In the genomic region with DNA sequence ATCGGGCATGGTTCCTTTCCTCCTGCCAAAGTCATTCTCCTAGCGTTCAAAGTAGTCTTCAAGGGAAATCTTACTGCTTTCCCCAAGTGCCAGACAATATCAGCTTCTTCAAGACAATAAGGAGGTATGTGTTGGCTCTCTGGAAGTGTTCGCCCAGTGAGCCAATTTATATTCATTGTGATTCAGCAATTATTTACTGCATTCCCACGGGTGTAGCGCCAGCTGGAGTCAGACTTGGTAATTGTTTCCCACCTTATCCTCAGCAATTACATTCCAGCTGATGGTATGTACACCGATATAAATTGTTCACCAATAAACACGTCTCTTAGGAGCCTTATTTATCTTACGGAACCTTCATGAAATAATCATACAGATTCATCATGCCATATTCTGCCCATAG, we compare ENCODE assay signal across 31 cellular contexts.
DNase-seq lines count a peak whose midpoint lies in the region; ATAC-seq, FAIRE-seq and TF ChIP-seq lines count a peak whose summit lies in the region.
"Had no signal": no experiment of that assay in that cellular context is flagged by ENCODE, and none has a peak within 500 bp of the region (broad histone marks: within the 10 kb centered on the region; RNA-seq: fewer than 3 reads in every experiment).

No MANE protein-coding gene starts in this region.

- H3K4ac ChIP-seq in H1 (replicated peaks; ENCODE audit: insufficient read length, low read depth, low read length) = no peak overlapping the region

- H2BK20ac ChIP-seq in H1 (ENCODE audit: low read length) = no peak overlapping the region

- H2AK5ac ChIP-seq in H1 (ENCODE audit: low read depth, low read length) = no peak overlapping the region

- no peaks in the 10 kb centered on the region for H3F3A ChIP-seq in PC-3 (ENCODE audit: low read length, unreplicated experiment)

- H3K79me1 ChIP-seq in H1 (ENCODE audit: low read depth, low read length) = no peaks in the 10 kb centered on the region

- POLR2A ChIA-PET in PC-3 (lab: Charles Lee; ENCODE audit: unreplicated experiment) (no interaction called here), H1 (lab: Charles Lee; ENCODE audit: partially characterized antibody) (no interaction called here)

- TF ChIP-seq CTCF in PC-3 (conservative IDR thresholded peaks at IDR 0.05; ENCODE audit: low read depth, low read length) (peak; percentile 36; the same call in 1 of the 2 replicates), H1 (IDR thresholded peaks at IDR 0.05; ENCODE audit: control extremely low read depth in 1 of 3, insufficient read depth in 1 of 3, low read depth in 1 of 3, low read length in 3 of 3) (no peak)

- H3K4me3 ChIP-seq in PC-3 (ENCODE audit: low read length) = no peak overlapping the region
- no peak overlapping the region for H3K4me3 ChIP-seq in H1 (ENCODE audit: extremely low read depth in 1 of 4, insufficient read depth in 2 of 4, low read depth in 3 of 4, low read length in 4 of 4)
- H3K4me3 ChIP-seq: adrenal gland, skin epidermis had no signal

- H3K18ac ChIP-seq in H1 (ENCODE audit: extremely low read depth, low read length) = no peak overlapping the region

- H3K9me3 ChIP-seq in PC-3 (ENCODE audit: low read length) (no peaks in the 10 kb centered on the region), H1 (ENCODE audit: insufficient read depth in 2 of 2, low read depth in 1 of 2, low read length in 1 of 2) (no peaks in the 10 kb centered on the region)
- H3K9me3 ChIP-seq: adrenal gland had no signal

- TF ChIP-seq POLR2A in H1 (IDR thresholded peaks at IDR 0.05; ENCODE audit: control extremely low read depth in 1 of 2, low read depth in 2 of 2, low read length in 2 of 2) = no peak

- intact Hi-C loops in PC-3 (cut with micrococcal nuclease) = no loop called here

- CTCF ChIA-PET in PC-3 (lab: Charles Lee) = no interaction called here
- CTCF ChIA-PET in H1 (lab: Charles Lee; ENCODE audit: partially characterized antibody) = interaction anchor here (1.3 kb wide), 1 partner anchor 248 kb away, joined by 3 read pairs; no protein-coding TSS in a partner anchor

- no peak overlapping the region for H3K14ac ChIP-seq in H1 (ENCODE audit: insufficient read length)

- no peak overlapping the region for H3K9ac ChIP-seq in PC-3 (ENCODE audit: low read length)
- H3K9ac ChIP-seq in H1 (replicated peaks in 1 of 4; ENCODE audit: extremely low read depth in 1 of 4, low read depth in 3 of 4, low read length in 3 of 4) = no peak overlapping the region

- no peak overlapping the region for H4K8ac ChIP-seq in H1 (ENCODE audit: extremely low read depth, insufficient read depth, low read length)

- H2BK12ac ChIP-seq in H1 (ENCODE audit: low read depth, low read length) = no peak overlapping the region

- no peaks in the 10 kb centered on the region for H3K23me2 ChIP-seq in H1 (ENCODE audit: low read depth, low read length)

- TF ChIP-seq EP300 in H1 (IDR thresholded peaks at IDR 0.05; ENCODE audit: borderline replicate concordance in 1 of 2, low read depth in 2 of 2, low read length in 2 of 2) = no peak

- no peak overlapping the region for H2BK120ac ChIP-seq in H1 (replicated peaks; ENCODE audit: low read depth, low read length)

- no peaks in the 10 kb centered on the region for H4K20me1 ChIP-seq in PC-3 (ENCODE audit: low read length)
- H4K20me1 ChIP-seq in H1 (replicated peaks in 1 of 2; ENCODE audit: control insufficient read depth in 1 of 2, insufficient read depth in 2 of 2, low read length in 2 of 2) = no peaks in the 10 kb centered on the region

- no peak overlapping the region for H2BK15ac ChIP-seq in H1 (ENCODE audit: low read length)

- no peak overlapping the region for H4K5ac ChIP-seq in H1 (ENCODE audit: insufficient read length, low read depth, low read length)

- TF ChIP-seq RAD21 in H1 (IDR thresholded peaks at IDR 0.05 in 1 of 2, conservative IDR thresholded peaks at IDR 0.05 in 1 of 2; ENCODE audit: low read depth in 2 of 2, low read length in 2 of 2) = peak; percentile 30 to 43

- no TSS peak for BruUV-seq in PC-3 (replicated peaks; lab: Mats Ljungman, UMichigan)

- H2BK5ac ChIP-seq in H1 (ENCODE audit: low read depth, low read length) = no peak overlapping the region

- no peak overlapping the region for H3K27ac ChIP-seq in PC-3 (ENCODE audit: low read length)
- H3K27ac ChIP-seq in H1 (ENCODE audit: low read depth, low read length) = no peak overlapping the region
- H3K27ac ChIP-seq: 22Rv1, adrenal gland, skin epidermis had no signal

- no peaks in the 10 kb centered on the region for H3K4me1 ChIP-seq in PC-3 (ENCODE audit: insufficient read depth, low read length)
- H3K4me1 ChIP-seq in H1 (replicated peaks in 1 of 4; ENCODE audit: control insufficient read depth in 3 of 4, insufficient read depth in 4 of 4, low read length in 3 of 4) = no peaks in the 10 kb centered on the region
- H3K4me1 ChIP-seq: adrenal gland had no signal

- no peak overlapping the region for H4K91ac ChIP-seq in H1 (replicated peaks; ENCODE audit: insufficient read length, low read length)

- H3K27me3 ChIP-seq in PC-3 (ENCODE audit: low read length) = no peaks in the 10 kb centered on the region
- no peaks in the 10 kb centered on the region for H3K27me3 ChIP-seq in H1 (replicated peaks in 1 of 4; ENCODE audit: control insufficient read depth in 3 of 4, extremely low read depth in 1 of 4, insufficient read depth in 3 of 4, low read length in 3 of 4)
- H3K27me3 ChIP-seq: adrenal gland had no signal

- H3K36me3 ChIP-seq in PC-3 (ENCODE audit: low read depth, low read length) (no peaks in the 10 kb centered on the region), H1 (ENCODE audit: control insufficient read depth in 2 of 4, insufficient read depth in 4 of 4, low read length in 3 of 4) (no peaks in the 10 kb centered on the region)
- H3K36me3 ChIP-seq: adrenal gland had no signal

- WGBS in H1 (ENCODE audit: extremely low coverage in 1 of 2, insufficient coverage in 1 of 2, insufficient read length in 1 of 2, insufficient replicate concordance in 2 of 2, low coverage in 1 of 2, low lambda C conversion rate in 2 of 2, missing lambda C conversion rate in 1 of 2), 2 experiments = 85% methylated on average over 8 of the region's 8 CpGs; no CpG with 5 or more reads in 1 of the 2 experiments

- H3K79me2 ChIP-seq in PC-3 (ENCODE audit: low read length) (no peaks in the 10 kb centered on the region), H1 (ENCODE audit: control insufficient read depth in 1 of 2, insufficient read depth in 2 of 2, low read length in 2 of 2) (no peaks in the 10 kb centered on the region)

- H3K4me2 ChIP-seq in PC-3 (ENCODE audit: low read length) (no peak overlapping the region), H1 (ENCODE audit: insufficient read depth in 1 of 2, low read depth in 2 of 2, low read length in 2 of 2) (no peak overlapping the region)

- H3K56ac ChIP-seq in H1 (replicated peaks; ENCODE audit: insufficient read length, low read depth, low read length) = no peak overlapping the region

- ATAC-seq in PC-3 = no peak
- no peak for ATAC-seq in HG02763 (IDR thresholded peaks at IDR 0.05; ENCODE audit: unreplicated experiment)
- ATAC-seq in HG03520 (IDR thresholded peaks at IDR 0.05; ENCODE audit: unreplicated experiment) = no peak
- ATAC-seq: left colon had no signal

- DNase-seq in DMS 273 (lab: John Stamatoyannopoulos, UW; ENCODE audit: unreplicated experiment) (peak; percentile 17), DMS 273 treated with DMSO at 0.1 percent for 48 hours (lab: John Stamatoyannopoulos, UW) (no peak), PC-3 (no peak), H1 (ENCODE audit: low read depth in 1 of 2, low spot score in 2 of 2) (no peak), left kidney (ENCODE audit: low read depth, low spot score) (peak; percentile 61), NCI-H2227 (lab: John Stamatoyannopoulos, UW; ENCODE audit: unreplicated experiment) (no peak)
- DNase-seq: activated CD4-positive, alpha-beta T cell treated with anti-CD3 and anti-CD28 coated beads for 4 hours; activated naive CD4-positive, alpha-beta T cell; activated T-cell treated with anti-CD3 and anti-CD28 coated beads, Interleukin-2, amount 50 U/mL, for 48 hours; adrenal gland; CD8-positive, alpha-beta memory T cell; cortex of kidney; DND-41; glutamatergic neuron; H7; left colon; naive B cell; NCI-H1048; NCI-H187; NCI-H446; NK-92 treated with Interleukin-12 subunit alpha and Interleukin-12 subunit beta, amount 100 ng/mL, for 24 hours; nucleus accumbens; stimulated activated CD4-positive, alpha-beta T cell treated with anti-CD3 and anti-CD28 coated beads, Interleukin-1b, Interleukin-23, amount 100 ng/mL, for 48 hours; T-helper 2 cell; trophoblast cell had no signal

- no peak for FAIRE-seq in H1 (lab: Jason Lieb, UNC)
- FAIRE-seq: bronchial epithelial cell, RCC 7860 had no signal

- no peak overlapping the region for H2AFZ ChIP-seq in PC-3 (ENCODE audit: low read length)
- H2AFZ ChIP-seq in H1 (ENCODE audit: low read length) = no peak overlapping the region

- no peaks in the 10 kb centered on the region for H3K9me2 ChIP-seq in PC-3 (replicated peaks; ENCODE audit: low read length)

- no peak overlapping the region for H3K23ac ChIP-seq in H1 (ENCODE audit: insufficient read length)

TF ChIP-seq in H1, 55 proteins besides CTCF, POLR2A, EP300 and RAD21 (continues in another document):
- no peak for TF ChIP-seq NANOG (IDR thresholded peaks at IDR 0.05; ENCODE audit: insufficient read depth, low read depth, low read length, poor library complexity, severe bottlenecking)
- no peak for TF ChIP-seq EZH2 (IDR thresholded peaks at IDR 0.05; ENCODE audit: low read depth, low read length, severe bottlenecking)
- TF ChIP-seq CBX5 (IDR thresholded peaks at IDR 0.05; ENCODE audit: low read depth, low read length) = no peak
- TF ChIP-seq NRF1 (IDR thresholded peaks at IDR 0.05; ENCODE audit: low read depth, low read length) = no peak
- TF ChIP-seq USF2 (IDR thresholded peaks at IDR 0.05; ENCODE audit: low read length) = no peak
- no peak for TF ChIP-seq YY1 (IDR thresholded peaks at IDR 0.05; ENCODE audit: low read depth, low read length)
- TF ChIP-seq SIRT6 (IDR thresholded peaks at IDR 0.05; ENCODE audit: low read length) = no peak
- no peak for TF ChIP-seq PHF8 (conservative IDR thresholded peaks at IDR 0.05; ENCODE audit: low read depth, low read length)
- no peak for TF ChIP-seq HDAC2 (IDR thresholded peaks at IDR 0.05; ENCODE audit: borderline replicate concordance in 1 of 2, low read depth in 2 of 2, low read length in 2 of 2)

Comparison
In these comparisons a context has a peak if more than half of its experiments do, and no peak if none do; other contexts are left out.
1. DNase-seq: peak in DMS 273 (single experiment) and left kidney (single experiment); none in DMS 273 treated with DMSO at 0.1 percent for 48 hours (single experiment), PC-3 (single experiment), H1 (0 of 2) and NCI-H2227 (single experiment).